Comparison of ENCODE assay signal across 7 cellular contexts in the genomic region with DNA sequence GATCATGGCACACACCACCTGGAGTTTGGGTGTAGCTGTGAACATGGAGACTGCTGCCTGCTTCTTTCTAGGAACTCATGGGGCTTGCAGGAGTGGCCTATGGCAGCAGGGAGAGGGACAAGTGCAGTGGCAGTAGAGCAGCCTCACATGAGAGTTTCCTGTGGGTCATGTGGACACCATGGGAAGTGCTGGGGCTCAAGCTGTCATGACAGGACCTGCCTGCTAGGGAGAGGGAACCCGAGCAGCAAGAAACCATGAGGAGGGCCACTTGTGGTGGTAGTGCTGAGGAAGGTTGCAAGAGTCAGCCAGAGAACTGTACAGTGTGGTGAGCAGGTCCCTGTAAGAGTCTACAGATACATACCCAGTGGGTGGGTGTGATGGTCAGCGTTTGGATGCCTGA.
"Had no signal": no experiment of that assay in that cellular context is flagged by ENCODE, and none has a peak within 500 bp of the region (broad histone marks: within the 10 kb centered on the region; RNA-seq: fewer than 3 reads in every experiment).

No MANE protein-coding gene starts in this region.

- H3K36me3 ChIP-seq: HAP-1 had no signal

- H3K27ac ChIP-seq: GM23248 had no signal

- DNase-seq: GM23248, H7, HFFc6, KG1 had no signal

- H3K9me3 ChIP-seq: HAP-1 had no signal

- H2AFZ ChIP-seq: GM23248 had no signal

- FAIRE-seq: HTR-8/SVneo had no signal

- H3K4me1 ChIP-seq: HAP-1 had no signal

- H3K9ac ChIP-seq: GM23248 had no signal

- H3K4me3 ChIP-seq: GM23248, HAP-1 had no signal

- ATAC-seq: HCT116 had no signal
